In genomic region chr14:104665663-104666522, GRCh38 we compare ENCODE assay signal across 8 cellular contexts. TPM values are rescaled to one million over a fixed set of nuclear protein-coding genes. Genes with fewer than 3 reads are reported as not detected.
DNase-seq lines count a peak whose midpoint lies in the region; ATAC-seq and TF ChIP-seq lines count a peak whose summit lies in the region.

No MANE protein-coding gene starts in this region.

- intact Hi-C loops in Caco-2 (cut with micrococcal nuclease; ENCODE audit: unreplicated experiment) = no loop called here

- H3K4me3 Mint-ChIP-seq in Caco-2 (ENCODE audit: unreplicated experiment) = no peak overlapping the region

- BruUV-seq in Caco-2 (replicated peaks; lab: Mats Ljungman, UMichigan) = no TSS peak

- H3K9me3 Mint-ChIP-seq in Caco-2 (ENCODE audit: unreplicated experiment) = no peaks in the 10 kb centered on the region
- H3K9me3 Mint-ChIP-seq in activated naive CD4-positive, alpha-beta T cell treated with anti-CD3 and anti-CD28 coated beads, Interleukin-2, amount 50 U/mL, for 72 hours = no peaks in the 10 kb centered on the region

- no peaks in the 10 kb centered on the region for H3K36me3 ChIP-seq in Caco-2 (ENCODE audit: control insufficient read depth, insufficient read depth, low read length)

- no peak overlapping the region for H3K4me3 ChIP-seq in Caco-2 (ENCODE audit: low read depth, low read length)

- POLR2A ChIA-PET in Caco-2 (lab: Charles Lee) = interaction anchor here (1.7 to 1.9 kb wide), 3 partner anchors 12 to 86 kb away, joined by 6 to 18 read pairs (median 9); partner anchors contain the start of gene SIVA1

- no peaks in the 10 kb centered on the region for H3K36me3 Mint-ChIP-seq in Caco-2 (ENCODE audit: insufficient read depth, unreplicated experiment)
- peaks cover 0 to 5% of the 10 kb centered on the region in 2 donors for H3K36me3 Mint-ChIP-seq in activated naive CD4-positive, alpha-beta T cell treated with anti-CD3 and anti-CD28 coated beads, Interleukin-2, amount 50 U/mL, for 72 hours

- DNase-seq in Caco-2 = peak; percentile 76 to 90
- DNase-seq in NCI-H146 (lab: John Stamatoyannopoulos, UW) = peak; percentile 66
- no peak for DNase-seq in activated naive CD4-positive, alpha-beta T cell treated with anti-CD3 and anti-CD28 coated beads, Interleukin-2, amount 50 U/mL, for 72 hours (ENCODE audit: low spot score in 2 of 2)
- peak; percentile 75 for DNase-seq in iPS-NIHi11 (ENCODE audit: low spot score)
- peak; percentile 46 for DNase-seq in stimulated activated CD4-positive, alpha-beta T cell treated with anti-CD3 and anti-CD28 coated beads, Interleukin-4, amount 100 ng/mL, for 24 hours
- DNase-seq in AG08395 (ENCODE audit: low spot score) = no peak
- DNase-seq in DMS79 (lab: John Stamatoyannopoulos, UW) = no peak
- no peak for DNase-seq in NK-92 treated with Interleukin-12 subunit alpha and Interleukin-12 subunit beta, amount 100 ng/mL, for 24 hours (lab: John Stamatoyannopoulos, UW)

- CTCF ChIA-PET in Caco-2 (lab: Charles Lee) = interaction anchor here (1.0 to 1.7 kb wide), 6 partner anchors 9 to 160 kb away, joined by 3 to 11 read pairs (median 5); no protein-coding TSS in a partner anchor

- no peak for TF ChIP-seq CTCF in Caco-2 (IDR thresholded peaks at IDR 0.05; ENCODE audit: insufficient read depth in 1 of 2, low read depth in 1 of 2, low read length in 1 of 2, severe bottlenecking in 1 of 2, unreplicated experiment in 1 of 2)

- peak; percentile 90 to 98 for ATAC-seq in activated naive CD4-positive, alpha-beta T cell treated with anti-CD3 and anti-CD28 coated beads, Interleukin-2, amount 50 U/mL, for 72 hours

- H3K9me3 ChIP-seq in Caco-2 = peaks cover 6% of the 10 kb centered on the region; the same call in 1 of the 2 replicates

- H3K4me1 Mint-ChIP-seq in Caco-2 (ENCODE audit: low read depth, unreplicated experiment) = peaks cover 8% of the 10 kb centered on the region

- H3K27me3 ChIP-seq in Caco-2 (replicated peaks; ENCODE audit: control insufficient read depth, insufficient read depth, low read length) = no peaks in the 10 kb centered on the region

- no peaks in the 10 kb centered on the region for H3K27me3 Mint-ChIP-seq in Caco-2 (ENCODE audit: insufficient read depth, unreplicated experiment)

- peak overlapping the region; percentile 83 for H3K27ac Mint-ChIP-seq in Caco-2 (ENCODE audit: unreplicated experiment)
- H3K27ac Mint-ChIP-seq in activated naive CD4-positive, alpha-beta T cell treated with anti-CD3 and anti-CD28 coated beads, Interleukin-2, amount 50 U/mL, for 72 hours = peak overlapping the region in 1 of 2 donors; percentile 62

- peaks cover 18% of the 10 kb centered on the region for H3K4me1 ChIP-seq in Caco-2

RNA-seq across cellular contexts. Expression of gene INF2, which starts 23.5 kb away (rescaled TPM):
- total RNA-seq in Caco-2 (2022) = 70.8 TPM in 2 replicates
- 10 to 100 TPM; 48.6 to 82.7 TPM for total RNA-seq in activated naive CD4-positive, alpha-beta T cell treated with anti-CD3 and anti-CD28 coated beads, Interleukin-2, amount 50 U/mL, for 72 hours

RNA-seq across cellular contexts. Expression of gene ADSS1, which starts 58.1 kb away (rescaled TPM):
- total RNA-seq in Caco-2 (2022) = 1.6 and 3.2 TPM in 2 replicates
- total RNA-seq in activated naive CD4-positive, alpha-beta T cell treated with anti-CD3 and anti-CD28 coated beads, Interleukin-2, amount 50 U/mL, for 72 hours = 1 to 10 TPM; 2.7 to 7.3 TPM

Comparison
In these comparisons a context has a peak if more than half of its experiments do, and no peak if none do; other contexts are left out.
1. DNase-seq: peak in Caco-2 (2 of 2), NCI-H146 (single experiment), iPS-NIHi11 (single experiment) and stimulated activated CD4-positive, alpha-beta T cell treated with anti-CD3 and anti-CD28 coated beads, Interleukin-4, amount 100 ng/mL, for 24 hours (single experiment); none in activated naive CD4-positive, alpha-beta T cell treated with anti-CD3 and anti-CD28 coated beads, Interleukin-2, amount 50 U/mL, for 72 hours (0 of 2), AG08395 (single experiment), DMS79 (single experiment) and NK-92 treated with Interleukin-12 subunit alpha and Interleukin-12 subunit beta, amount 100 ng/mL, for 24 hours (single experiment).